In the genomic region with DNA sequence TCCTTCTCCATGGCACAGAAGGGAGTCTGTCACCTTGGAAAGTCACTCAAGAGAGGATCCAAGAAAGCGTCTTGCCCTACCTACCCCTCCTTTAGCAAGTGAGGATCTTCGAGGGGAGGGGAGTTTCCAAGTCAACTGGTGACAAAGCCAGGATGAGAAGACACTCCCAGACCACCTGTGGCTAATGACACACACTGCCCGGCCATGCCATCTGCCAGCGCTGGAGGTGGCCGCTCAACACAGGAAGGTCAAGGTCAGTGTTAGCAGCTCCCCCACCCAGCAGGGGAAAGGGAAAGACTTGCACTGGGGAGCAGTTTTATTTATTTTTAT, we compare ENCODE assay signal across 13 cellular contexts. TPM values are rescaled to one million over a fixed set of nuclear protein-coding genes. Genes with fewer than 3 reads are reported as not detected.
DNase-seq lines count a peak whose midpoint lies in the region; ATAC-seq, FAIRE-seq and TF ChIP-seq lines count a peak whose summit lies in the region.
"Had no signal": no experiment of that assay in that cellular context is flagged by ENCODE, and none has a peak within 500 bp of the region (broad histone marks: within the 10 kb centered on the region; RNA-seq: fewer than 3 reads in every experiment).

No MANE protein-coding gene starts in this region.

- DNase-seq in DMS 273 (lab: John Stamatoyannopoulos, UW; ENCODE audit: unreplicated experiment): peak; percentile 30
- no peak for DNase-seq in DMS 273 treated with DMSO at 0.1 percent for 48 hours (lab: John Stamatoyannopoulos, UW)
- peak; percentile 62 for DNase-seq in MG63
- DNase-seq in H1 (ENCODE audit: low read depth in 1 of 2, low spot score in 2 of 2): no peak
- peak; percentile 75 for DNase-seq in sigmoid colon
- no peak for DNase-seq in stimulated activated naive B cell treated with anti-CD40 and anti-IgM and Interleukin-4, amounts not matched to agents 10 μg/mL and 1 μg/mL and 100 μg/mL, for 72 hours
- no peak for DNase-seq in inferior parietal cortex (ENCODE audit: extremely low spot score)
- DNase-seq: DMS79 treated with DMSO at 0.1 percent for 48 hours, naive B cell, NCI-H2029 had no signal

- TF ChIP-seq EP300 in H1 (IDR thresholded peaks at IDR 0.05; ENCODE audit: borderline replicate concordance in 1 of 2, low read depth in 2 of 2, low read length in 2 of 2): no peak
- TF ChIP-seq EP300 in sigmoid colon (IDR thresholded peaks at IDR 0.05): no peak

- H3K79me1 ChIP-seq in H1 (ENCODE audit: low read depth, low read length): no peaks in the 10 kb centered on the region

- H3K4ac ChIP-seq in H1 (replicated peaks; ENCODE audit: insufficient read length, low read depth, low read length): no peak overlapping the region

- no peak overlapping the region for H3K4me2 ChIP-seq in H1 (ENCODE audit: insufficient read depth in 1 of 2, low read depth in 2 of 2, low read length in 2 of 2)
- H3K4me2 ChIP-seq: KMS-11 had no signal

- H3K4me3 Mint-ChIP-seq in stimulated activated naive B cell treated with anti-CD40 and anti-IgM and Interleukin-4, amounts not matched to agents 10 μg/mL and 1 μg/mL and 100 μg/mL, for 72 hours: no peak overlapping the region

- no peaks in the 10 kb centered on the region for H3K79me2 ChIP-seq in H1 (ENCODE audit: control insufficient read depth in 1 of 2, insufficient read depth in 2 of 2, low read length in 2 of 2)

- H3K23ac ChIP-seq in H1 (ENCODE audit: insufficient read length): no peak overlapping the region

- peaks cover 28 to 37% of the 10 kb centered on the region in 2 donors for H3K4me1 Mint-ChIP-seq in stimulated activated naive B cell treated with anti-CD40 and anti-IgM and Interleukin-4, amounts not matched to agents 10 μg/mL and 1 μg/mL and 100 μg/mL, for 72 hours

- H4K5ac ChIP-seq in H1 (ENCODE audit: insufficient read length, low read depth, low read length): no peak overlapping the region

- no peaks in the 10 kb centered on the region for H4K20me1 ChIP-seq in H1 (replicated peaks in 1 of 2; ENCODE audit: control insufficient read depth in 1 of 2, insufficient read depth in 2 of 2, low read length in 2 of 2)

- H2BK12ac ChIP-seq in H1 (ENCODE audit: low read depth, low read length): no peak overlapping the region

- 0 out of 2 replicates have a peak overlapping the region, but pooled peaks have one; percentile 46 for H2BK15ac ChIP-seq in H1 (ENCODE audit: low read length)

- H3K27ac ChIP-seq in H1 (ENCODE audit: low read depth, low read length) (no peak overlapping the region), sigmoid colon (peak overlapping the region; percentile 92 to 97 (median 95))
- H3K27ac ChIP-seq: 22Rv1, KMS-11 had no signal

- H3K27ac Mint-ChIP-seq in stimulated activated naive B cell treated with anti-CD40 and anti-IgM and Interleukin-4, amounts not matched to agents 10 μg/mL and 1 μg/mL and 100 μg/mL, for 72 hours: no peak overlapping the region

- H3K18ac ChIP-seq in H1 (ENCODE audit: extremely low read depth, low read length): no peak overlapping the region

- 81% methylated on average over 5 of the region's 5 CpGs; no CpG with 5 or more reads in 1 of the 2 experiments for WGBS in H1 (ENCODE audit: extremely low coverage in 1 of 2, insufficient coverage in 1 of 2, insufficient read length in 1 of 2, insufficient replicate concordance in 2 of 2, low coverage in 1 of 2, low lambda C conversion rate in 2 of 2, missing lambda C conversion rate in 1 of 2), 2 experiments
- WGBS in sigmoid colon, 2 donors: 86 to 89% methylated on average over 5 of the region's 5 CpGs

- intact Hi-C loops in sigmoid colon (cut with DNase I): loop anchor here (2.0 to 10.0 kb wide), 2 partner anchors 165 to 1021 kb away; a partner anchor contains a TSS

- H2AK5ac ChIP-seq in H1 (ENCODE audit: low read depth, low read length): no peak overlapping the region

- H2BK20ac ChIP-seq in H1 (ENCODE audit: low read length): no peak overlapping the region

- FAIRE-seq in H1 (lab: Jason Lieb, UNC): no peak

- TF ChIP-seq CTCF in H1 (IDR thresholded peaks at IDR 0.05; ENCODE audit: control extremely low read depth in 1 of 3, insufficient read depth in 1 of 3, low read depth in 1 of 3, low read length in 3 of 3) (no peak), sigmoid colon (IDR thresholded peaks at IDR 0.05) (no peak)

- no peak overlapping the region for H2AFZ ChIP-seq in H1 (ENCODE audit: low read length)

- no peak overlapping the region for H2BK5ac ChIP-seq in H1 (ENCODE audit: low read depth, low read length)

- TF ChIP-seq RAD21 in H1 (IDR thresholded peaks at IDR 0.05 in 1 of 2, conservative IDR thresholded peaks at IDR 0.05 in 1 of 2; ENCODE audit: low read depth in 2 of 2, low read length in 2 of 2): no peak

- H4K91ac ChIP-seq in H1 (replicated peaks; ENCODE audit: insufficient read length, low read length): no peak overlapping the region

- CTCF ChIA-PET in H1 (lab: Charles Lee; ENCODE audit: partially characterized antibody): interaction anchor here (0.9 to 1.3 kb wide), 3 partner anchors 12 to 174 kb away, joined by 3 to 4 read pairs (median 3); no protein-coding TSS in a partner anchor

- H3K4me1 ChIP-seq in H1 (replicated peaks in 1 of 4; ENCODE audit: control insufficient read depth in 3 of 4, insufficient read depth in 4 of 4, low read length in 3 of 4) (peaks cover 0 to 2% (median 0%) of the 10 kb centered on the region in 4 experiments; a peak in 1 of 7 replicates), sigmoid colon (peaks cover 0 to 99% (median 97%) of the 10 kb centered on the region in 4 donors)

- peaks cover 23 to 37% of the 10 kb centered on the region in 2 donors for H3K36me3 Mint-ChIP-seq in stimulated activated naive B cell treated with anti-CD40 and anti-IgM and Interleukin-4, amounts not matched to agents 10 μg/mL and 1 μg/mL and 100 μg/mL, for 72 hours

- H3K4me3 ChIP-seq in MG63 (no peak overlapping the region), H1 (ENCODE audit: extremely low read depth in 1 of 4, insufficient read depth in 2 of 4, low read depth in 3 of 4, low read length in 4 of 4) (no peak overlapping the region), sigmoid colon (no peak overlapping the region)

- H3K23me2 ChIP-seq in H1 (ENCODE audit: low read depth, low read length): no peaks in the 10 kb centered on the region

- TF ChIP-seq POLR2A in H1 (IDR thresholded peaks at IDR 0.05; ENCODE audit: control extremely low read depth in 1 of 2, low read depth in 2 of 2, low read length in 2 of 2) (no peak), sigmoid colon (IDR thresholded peaks at IDR 0.05) (no peak)

- POLR2A ChIA-PET in H1 (lab: Charles Lee; ENCODE audit: partially characterized antibody): no interaction called here

- no peaks in the 10 kb centered on the region for H3K27me3 ChIP-seq in MG63
- no peaks in the 10 kb centered on the region for H3K27me3 ChIP-seq in H1 (replicated peaks in 1 of 4; ENCODE audit: control insufficient read depth in 3 of 4, extremely low read depth in 1 of 4, insufficient read depth in 3 of 4, low read length in 3 of 4)
- no peaks in the 10 kb centered on the region for H3K27me3 ChIP-seq in sigmoid colon

- no peaks in the 10 kb centered on the region for H3K9me3 ChIP-seq in MG63
- H3K9me3 ChIP-seq in H1 (ENCODE audit: insufficient read depth in 2 of 2, low read depth in 1 of 2, low read length in 1 of 2): no peaks in the 10 kb centered on the region
- no peaks in the 10 kb centered on the region for H3K9me3 ChIP-seq in sigmoid colon

- no peaks in the 10 kb centered on the region for H3K9me3 Mint-ChIP-seq in stimulated activated naive B cell treated with anti-CD40 and anti-IgM and Interleukin-4, amounts not matched to agents 10 μg/mL and 1 μg/mL and 100 μg/mL, for 72 hours
- H3K9me3 Mint-ChIP-seq: naive B cell had no signal

- no peak overlapping the region for H2BK120ac ChIP-seq in H1 (replicated peaks; ENCODE audit: low read depth, low read length)

- H3K56ac ChIP-seq in H1 (replicated peaks; ENCODE audit: insufficient read length, low read depth, low read length): no peak overlapping the region

- no peak overlapping the region for H3K9ac ChIP-seq in H1 (replicated peaks in 1 of 4; ENCODE audit: extremely low read depth in 1 of 4, low read depth in 3 of 4, low read length in 3 of 4)
- H3K9ac ChIP-seq: KMS-11 had no signal

- no peaks in the 10 kb centered on the region; the same call in 1 of the 2 replicates for H3K36me3 ChIP-seq in MG63
- H3K36me3 ChIP-seq in H1 (ENCODE audit: control insufficient read depth in 2 of 4, insufficient read depth in 4 of 4, low read length in 3 of 4): no peaks in the 10 kb centered on the region
- no peaks in the 10 kb centered on the region for H3K36me3 ChIP-seq in sigmoid colon

- H4K8ac ChIP-seq in H1 (ENCODE audit: extremely low read depth, insufficient read depth, low read length): no peak overlapping the region

- H3K14ac ChIP-seq in H1 (ENCODE audit: insufficient read length): no peak overlapping the region

- H3K27me3 Mint-ChIP-seq in stimulated activated naive B cell treated with anti-CD40 and anti-IgM and Interleukin-4, amounts not matched to agents 10 μg/mL and 1 μg/mL and 100 μg/mL, for 72 hours: no peaks in the 10 kb centered on the region
- H3K27me3 Mint-ChIP-seq: naive B cell had no signal

- no peak for ATAC-seq in HG03039 (IDR thresholded peaks at IDR 0.05; ENCODE audit: unreplicated experiment)
- ATAC-seq in stimulated activated naive B cell treated with anti-CD40 and anti-IgM and Interleukin-4, amounts not matched to agents 10 μg/mL and 1 μg/mL and 100 μg/mL, for 72 hours (replicated peaks): no peak

TF ChIP-seq in H1, 55 proteins besides CTCF, POLR2A, EP300 and RAD21 (continues in another document):
- TF ChIP-seq, protein P1, sequence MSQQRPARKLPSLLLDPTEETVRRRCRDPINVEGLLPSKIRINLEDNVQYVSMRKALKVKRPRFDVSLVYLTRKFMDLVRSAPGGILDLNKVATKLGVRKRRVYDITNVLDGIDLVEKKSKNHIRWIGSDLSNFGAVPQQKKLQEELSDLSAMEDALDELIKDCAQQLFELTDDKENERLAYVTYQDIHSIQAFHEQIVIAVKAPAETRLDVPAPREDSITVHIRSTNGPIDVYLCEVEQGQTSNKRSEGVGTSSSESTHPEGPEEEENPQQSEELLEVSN (IDR thresholded peaks at IDR 0.05): no peak
- TF ChIP-seq CTBP2 (IDR thresholded peaks at IDR 0.05; ENCODE audit: borderline replicate concordance, insufficient read depth, insufficient read length, low read length) (no peak), KDM4A (IDR thresholded peaks at IDR 0.05; ENCODE audit: low read depth, low read length, severe bottlenecking) (no peak)

RNA-seq across cellular contexts. Expression of a gene that starts 41.3 kb away (rescaled TPM):
- 4.8 and 5.7 TPM in 2 replicates for total RNA-seq in MG63 (2014; rRNA removed; shearing (Covaris generic); ENCODE audit: low replicate concordance)
- total RNA-seq in H1 (2021; fragmentation: NEBNext Ultra II Directional; extraction: Animal tissue kit (Norgen Biotek cat#: 25700)): 13.3 and 14.3 TPM in 2 replicates
- polyA plus RNA-seq in H1 (2011; rRNA removed) (3.5 and 4.4 TPM in 2 replicates), sigmoid colon (10 to 100 TPM in 1 of 3 donors, 1 to 10 TPM in 2; 2.3 to 12.0 (median 9.0) TPM)
- 3.7 TPM for polyA plus RNA-seq in H1 (2011; cell fraction: cytosol; rRNA removed)
- 29.8 TPM for polyA plus RNA-seq in H1 (2011; cell fraction: nucleus; rRNA removed)
- polyA plus RNA-seq in H1 (2012, experiment 1 of 2): 5.1 to 7.2 TPM (median 6.9 TPM) in 4 replicates
- polyA plus RNA-seq in H1 (2012, experiment 2 of 2): 0.77 TPM
- polyA plus RNA-seq in H1 (2013, experiment 1 of 2): 20.7 TPM
- 19.2 TPM for polyA plus RNA-seq in H1 (2013, experiment 2 of 2)
- polyA minus RNA-seq in H1 (2011; rRNA and poly(A)+ RNA removed): 8.6 and 9.1 TPM in 2 replicates
- polyA minus RNA-seq in H1 (2011; cell fraction: cytosol; rRNA and poly(A)+ RNA removed): 6.9 TPM
- 15.2 TPM for polyA minus RNA-seq in H1 (2011; cell fraction: nucleus; rRNA and poly(A)+ RNA removed)
- total RNA-seq in sigmoid colon: 10 to 100 TPM; 15.7 to 23.8 (median 18.4) TPM

Comparison
In these comparisons a context has a peak if more than half of its experiments do, and no peak if none do; other contexts are left out.
1. DNase-seq: peak in DMS 273 (single experiment), MG63 (single experiment) and sigmoid colon (single experiment); none in DMS 273 treated with DMSO at 0.1 percent for 48 hours (single experiment), H1 (0 of 2), stimulated activated naive B cell treated with anti-CD40 and anti-IgM and Interleukin-4, amounts not matched to agents 10 μg/mL and 1 μg/mL and 100 μg/mL, for 72 hours (single experiment) and inferior parietal cortex (single experiment).